1 cellular context compared by ENCODE assay signal in genomic region chr2:165889158-165889557, GRCh38.
TF ChIP-seq lines count a peak whose summit lies in the region.

No MANE protein-coding gene starts in this region.

TF ChIP-seq in K562, 482 proteins besides CTCF, POLR2A, EP300 and RAD21 (continued from another document and continues in another):
- no peak for TF ChIP-seq VEZF1 (CRISPR knock-in tag; IDR thresholded peaks at IDR 0.05)
- no peak for TF ChIP-seq KLF10 (CRISPR knock-in tag; IDR thresholded peaks at IDR 0.05)
- TF ChIP-seq ZZZ3 (IDR thresholded peaks at IDR 0.05), result no peak
- TF ChIP-seq, protein P1, sequence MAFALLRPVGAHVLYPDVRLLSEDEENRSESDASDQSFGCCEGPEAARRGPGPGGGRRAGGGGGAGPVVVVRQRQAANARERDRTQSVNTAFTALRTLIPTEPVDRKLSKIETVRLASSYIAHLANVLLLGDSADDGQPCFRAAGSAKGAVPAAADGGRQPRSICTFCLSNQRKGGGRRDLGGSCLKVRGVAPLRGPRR (CRISPR knock-in tag; IDR thresholded peaks at IDR 0.05), result no peak
- TF ChIP-seq ZNF174 (CRISPR knock-in tag; IDR thresholded peaks at IDR 0.05), result no peak
- no peak for TF ChIP-seq HLTF (IDR thresholded peaks at IDR 0.05)
- TF ChIP-seq GATA2 (CRISPR knock-in tag; IDR thresholded peaks at IDR 0.05), result no peak
- TF ChIP-seq, protein P2, sequence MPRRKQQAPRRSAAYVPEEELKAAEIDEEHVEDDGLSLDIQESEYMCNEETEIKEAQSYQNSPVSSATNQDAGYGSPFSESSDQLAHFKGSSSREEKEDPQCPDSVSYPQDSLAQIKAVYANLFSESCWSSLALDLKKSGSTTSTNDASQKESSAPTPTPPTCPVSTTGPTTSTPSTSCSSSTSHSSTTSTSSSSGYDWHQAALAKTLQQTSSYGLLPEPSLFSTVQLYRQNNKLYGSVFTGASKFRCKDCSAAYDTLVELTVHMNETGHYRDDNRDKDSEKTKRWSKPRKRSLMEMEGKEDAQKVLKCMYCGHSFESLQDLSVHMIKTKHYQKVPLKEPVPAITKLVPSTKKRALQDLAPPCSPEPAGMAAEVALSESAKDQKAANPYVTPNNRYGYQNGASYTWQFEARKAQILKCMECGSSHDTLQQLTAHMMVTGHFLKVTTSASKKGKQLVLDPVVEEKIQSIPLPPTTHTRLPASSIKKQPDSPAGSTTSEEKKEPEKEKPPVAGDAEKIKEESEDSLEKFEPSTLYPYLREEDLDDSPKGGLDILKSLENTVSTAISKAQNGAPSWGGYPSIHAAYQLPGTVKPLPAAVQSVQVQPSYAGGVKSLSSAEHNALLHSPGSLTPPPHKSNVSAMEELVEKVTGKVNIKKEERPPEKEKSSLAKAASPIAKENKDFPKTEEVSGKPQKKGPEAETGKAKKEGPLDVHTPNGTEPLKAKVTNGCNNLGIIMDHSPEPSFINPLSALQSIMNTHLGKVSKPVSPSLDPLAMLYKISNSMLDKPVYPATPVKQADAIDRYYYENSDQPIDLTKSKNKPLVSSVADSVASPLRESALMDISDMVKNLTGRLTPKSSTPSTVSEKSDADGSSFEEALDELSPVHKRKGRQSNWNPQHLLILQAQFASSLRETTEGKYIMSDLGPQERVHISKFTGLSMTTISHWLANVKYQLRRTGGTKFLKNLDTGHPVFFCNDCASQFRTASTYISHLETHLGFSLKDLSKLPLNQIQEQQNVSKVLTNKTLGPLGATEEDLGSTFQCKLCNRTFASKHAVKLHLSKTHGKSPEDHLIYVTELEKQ (CRISPR knock-in tag; IDR thresholded peaks at IDR 0.05), result no peak
- peak; percentile 30; the same call in 1 of the 2 replicates for TF ChIP-seq CBFA2T2 (conservative IDR thresholded peaks at IDR 0.05)
- TF ChIP-seq SMAD4 (CRISPR knock-in tag; conservative IDR thresholded peaks at IDR 0.05), result no peak
- TF ChIP-seq ZNF407 (IDR thresholded peaks at IDR 0.05; ENCODE audit: low read depth), result no peak
- 0 out of 2 replicates have a peak, but pooled peaks have one; percentile 27 for TF ChIP-seq TEAD4 (IDR thresholded peaks at IDR 0.05; ENCODE audit: low read length)
- TF ChIP-seq TEAD4 (CRISPR knock-in tag; IDR thresholded peaks at IDR 0.05; ENCODE audit: borderline replicate concordance), result no peak
- no peak for TF ChIP-seq CHAMP1 (IDR thresholded peaks at IDR 0.05)
- TF ChIP-seq, protein P3, sequence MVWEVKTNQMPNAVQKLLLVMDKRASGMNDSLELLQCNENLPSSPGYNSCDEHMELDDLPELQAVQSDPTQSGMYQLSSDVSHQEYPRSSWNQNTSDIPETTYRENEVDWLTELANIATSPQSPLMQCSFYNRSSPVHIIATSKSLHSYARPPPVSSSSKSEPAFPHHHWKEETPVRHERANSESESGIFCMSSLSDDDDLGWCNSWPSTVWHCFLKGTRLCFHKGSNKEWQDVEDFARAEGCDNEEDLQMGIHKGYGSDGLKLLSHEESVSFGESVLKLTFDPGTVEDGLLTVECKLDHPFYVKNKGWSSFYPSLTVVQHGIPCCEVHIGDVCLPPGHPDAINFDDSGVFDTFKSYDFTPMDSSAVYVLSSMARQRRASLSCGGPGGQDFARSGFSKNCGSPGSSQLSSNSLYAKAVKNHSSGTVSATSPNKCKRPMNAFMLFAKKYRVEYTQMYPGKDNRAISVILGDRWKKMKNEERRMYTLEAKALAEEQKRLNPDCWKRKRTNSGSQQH (CRISPR knock-in tag; IDR thresholded peaks at IDR 0.05), result no peak
- TF ChIP-seq CREB3L1 (IDR thresholded peaks at IDR 0.05; ENCODE audit: borderline replicate concordance, low read depth), result no peak
- no peak for TF ChIP-seq TCFL5 (CRISPR knock-in tag; conservative IDR thresholded peaks at IDR 0.05)
- TF ChIP-seq SRSF9 (IDR thresholded peaks at IDR 0.05; ENCODE audit: borderline replicate concordance, low read depth, low read length), result no peak
- no peak for TF ChIP-seq RFX5 (IDR thresholded peaks at IDR 0.05; ENCODE audit: low read depth, low read length)
- no peak for TF ChIP-seq MXI1 (IDR thresholded peaks at IDR 0.05; ENCODE audit: low read depth, low read length)
- TF ChIP-seq, protein P4, sequence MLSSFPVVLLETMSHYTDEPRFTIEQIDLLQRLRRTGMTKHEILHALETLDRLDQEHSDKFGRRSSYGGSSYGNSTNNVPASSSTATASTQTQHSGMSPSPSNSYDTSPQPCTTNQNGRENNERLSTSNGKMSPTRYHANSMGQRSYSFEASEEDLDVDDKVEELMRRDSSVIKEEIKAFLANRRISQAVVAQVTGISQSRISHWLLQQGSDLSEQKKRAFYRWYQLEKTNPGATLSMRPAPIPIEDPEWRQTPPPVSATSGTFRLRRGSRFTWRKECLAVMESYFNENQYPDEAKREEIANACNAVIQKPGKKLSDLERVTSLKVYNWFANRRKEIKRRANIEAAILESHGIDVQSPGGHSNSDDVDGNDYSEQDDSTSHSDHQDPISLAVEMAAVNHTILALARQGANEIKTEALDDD (IDR thresholded peaks at IDR 0.05), result 0 out of 2 replicates have a peak, but pooled peaks have one; percentile 12
- TF ChIP-seq HNRNPH1 (optimal IDR thresholded peaks at IDR 0.05; ENCODE audit: low read depth, low read length), result no peak
- TF ChIP-seq EGR1 (conservative IDR thresholded peaks at IDR 0.05), result no peak
- TF ChIP-seq HNRNPLL (IDR thresholded peaks at IDR 0.05; ENCODE audit: low read depth, low read length, poor library complexity, severe bottlenecking), result no peak
- no peak for TF ChIP-seq NR2C2 (CRISPR knock-in tag; IDR thresholded peaks at IDR 0.05)
- no peak for TF ChIP-seq NR2C2 (tag; IDR thresholded peaks at IDR 0.05)
- TF ChIP-seq TOE1 (IDR thresholded peaks at IDR 0.05; ENCODE audit: borderline replicate concordance), result no peak
- no peak for TF ChIP-seq TOE1 (CRISPR knock-in tag; IDR thresholded peaks at IDR 0.05; ENCODE audit: borderline replicate concordance, low read depth)
- TF ChIP-seq SPI1 (IDR thresholded peaks at IDR 0.05; ENCODE audit: borderline replicate concordance, low read depth, low read length), result no peak
- TF ChIP-seq ZFX (CRISPR knock-in tag; IDR thresholded peaks at IDR 0.05), result no peak
- no peak for TF ChIP-seq HINFP (tag; conservative IDR thresholded peaks at IDR 0.05; ENCODE audit: low read depth)
- no peak for TF ChIP-seq NCOA6 (IDR thresholded peaks at IDR 0.05)
- no peak for TF ChIP-seq SREBF2 (CRISPR knock-in tag; IDR thresholded peaks at IDR 0.05)
- TF ChIP-seq ZFP1 (CRISPR knock-in tag; IDR thresholded peaks at IDR 0.05), result no peak
- TF ChIP-seq MEF2A (IDR thresholded peaks at IDR 0.05; ENCODE audit: control insufficient read depth, low read depth, low read length), result no peak
- peak; percentile 66; the same call in 1 of the 2 replicates for TF ChIP-seq LEF1 (IDR thresholded peaks at IDR 0.05)
